ENCODE assay signal across 23 cellular contexts in genomic region chr12:72307229-72307628, GRCh38.
"Had no signal": no experiment of that assay in that cellular context is flagged by ENCODE, and none has a peak within 500 bp of the region (broad histone marks: within the 10 kb centered on the region; RNA-seq: fewer than 3 reads in every experiment).

No MANE protein-coding gene starts in this region.

- DNase-seq: stimulated activated CD4-positive, alpha-beta T cell treated with anti-CD3 and anti-CD28 coated beads, Interleukin-2, amount 100 ng/mL, for 48 hours; stimulated activated CD4-positive, alpha-beta T cell treated with anti-CD3 and anti-CD28 coated beads, Interleukin-4, amount 100 ng/mL, for 1 hour; stimulated activated CD4-positive, alpha-beta T cell treated with anti-CD3 and anti-CD28 coated beads, Interleukin-4, amount 100 ng/mL, for 24 hours; stimulated activated CD4-positive, alpha-beta T cell treated with anti-CD3 and anti-CD28 coated beads, Interleukin-4, amount 100 ng/mL, for 4 hours; stimulated activated CD8-positive, alpha-beta memory T cell treated with anti-CD3 and anti-CD28 coated beads, Interleukin-4, amount 100 ng/mL, for 48 hours; stimulated activated naive B cell treated with anti-CD40 and anti-IgM and Interleukin-4, amounts not matched to agents 10 μg/mL and 1 μg/mL and 100 μg/mL, for 72 hours; stimulated activated naive CD4-positive, alpha-beta T cell; stimulated activated naive CD4-positive, alpha-beta T cell treated with Interleukin-2 at 50 U/mL for 16 hours; stimulated activated naive CD8-positive, alpha-beta T cell treated with anti-CD3 and anti-CD28 coated beads, Interleukin-15, amount 100 ng/mL, for 72 hours; stimulated activated naive CD8-positive, alpha-beta T cell treated with anti-CD3 and anti-CD28 coated beads, Interleukin-15, Interleukin-2, amounts not matched to agents 100 U/mL and 50 U/mL, for 24 hours; stomach; substantia nigra; testis; thyroid gland; tibial artery; transverse colon; upper lobe of left lung; upper lobe of right lung; uterus had no signal

- H3K4me3 ChIP-seq: stomach, suprapubic skin, testis, thoracic aorta, thyroid gland, tibial artery, tibial nerve, transverse colon, upper lobe of left lung, upper lobe of right lung, uterus, vagina had no signal

- H3K27me3 ChIP-seq: stomach, suprapubic skin, testis, thyroid gland, tibial artery, tibial nerve, transverse colon, upper lobe of left lung, upper lobe of right lung, uterus, vagina had no signal

- H3K9me3 ChIP-seq: stomach, suprapubic skin, testis, thoracic aorta, thyroid gland, tibial artery, tibial nerve, transverse colon, upper lobe of left lung, upper lobe of right lung, uterus, vagina had no signal

- H3K4me1 ChIP-seq: stomach, suprapubic skin, testis, thyroid gland, tibial artery, tibial nerve, transverse colon, upper lobe of left lung, upper lobe of right lung, uterus, vagina had no signal

- H3K36me3 ChIP-seq: stomach, suprapubic skin, thoracic aorta, thyroid gland, tibial artery, tibial nerve, transverse colon, upper lobe of left lung, upper lobe of right lung, uterus, vagina had no signal

- H3K27ac ChIP-seq: stomach, suprapubic skin, testis, thoracic aorta, thyroid gland, tibial artery, tibial nerve, transverse colon, upper lobe of left lung, upper lobe of right lung, uterus, vagina had no signal
